Comparison of ENCODE assay signal across 8 cellular contexts in genomic region chr6:140485740-140486467, GRCh38.
DNase-seq lines count a peak whose midpoint lies in the region; ATAC-seq lines count a peak whose summit lies in the region.

No MANE protein-coding gene starts in this region.

- peak; percentile 75 for ATAC-seq in HG03039 (IDR thresholded peaks at IDR 0.05; ENCODE audit: unreplicated experiment)
- ATAC-seq in GM18498 (IDR thresholded peaks at IDR 0.05; ENCODE audit: unreplicated experiment), result no peak
- ATAC-seq in HG02973 (IDR thresholded peaks at IDR 0.05; ENCODE audit: unreplicated experiment), result no peak
- no peak for ATAC-seq in GM18873 (IDR thresholded peaks at IDR 0.05; ENCODE audit: low FRiP score, unreplicated experiment)

- peaks cover 4% of the 10 kb centered on the region for H3K4me1 ChIP-seq in mesenchymal stem cell (ENCODE audit: control insufficient read depth, insufficient read depth, low read depth, low read length)

- no peaks in the 10 kb centered on the region for H3K36me3 ChIP-seq in mesenchymal stem cell (ENCODE audit: control insufficient read depth in 1 of 2, insufficient read depth in 2 of 2, low read depth in 1 of 2, low read length in 2 of 2)

- H3K79me1 ChIP-seq in mesenchymal stem cell (replicated peaks; ENCODE audit: low read length, poor library complexity, severe bottlenecking), result no peaks in the 10 kb centered on the region

- H3K9ac ChIP-seq in mesenchymal stem cell (ENCODE audit: low read length), result peak overlapping the region; percentile 61

- peak overlapping the region; percentile 91 for H3K27ac ChIP-seq in mesenchymal stem cell (ENCODE audit: low read length, poor library complexity, severe bottlenecking)

- no peak overlapping the region for H2AK5ac ChIP-seq in mesenchymal stem cell (ENCODE audit: low read length, severe bottlenecking)

- H2AFZ ChIP-seq in mesenchymal stem cell (ENCODE audit: low read depth, low read length), result no peak overlapping the region

- H3K4me2 ChIP-seq in mesenchymal stem cell (ENCODE audit: low read length, poor library complexity, severe bottlenecking), result no peak overlapping the region

- WGBS in mesenchymal stem cell, result 36% methylated on average over 1 of the region's 7 CpGs

- H2BK12ac ChIP-seq in mesenchymal stem cell (ENCODE audit: low read length in 2 of 2), result no peak overlapping the region

- H3K18ac ChIP-seq in mesenchymal stem cell (ENCODE audit: low read depth in 1 of 2, low read length in 2 of 2), result peak overlapping the region in 1 of 2 experiments; percentile 17

- no peak overlapping the region for H2BK15ac ChIP-seq in mesenchymal stem cell (ENCODE audit: low read depth, poor library complexity, severe bottlenecking)

- H3K9me3 ChIP-seq in mesenchymal stem cell (ENCODE audit: control insufficient read depth, low read length), result peaks cover 8% of the 10 kb centered on the region

- H3K27me3 ChIP-seq in mesenchymal stem cell (ENCODE audit: control insufficient read depth in 1 of 2, insufficient read depth in 1 of 2, low read length in 2 of 2), result no peaks in the 10 kb centered on the region

- H3K4me3 ChIP-seq in mesenchymal stem cell (ENCODE audit: insufficient read depth in 1 of 2, low read depth in 1 of 2, low read length in 2 of 2), result no peak overlapping the region

- no peak overlapping the region for H3K23ac ChIP-seq in mesenchymal stem cell (ENCODE audit: low read length in 2 of 2)

- no peak overlapping the region for H3K14ac ChIP-seq in mesenchymal stem cell (ENCODE audit: low read length in 2 of 2)

- no peak overlapping the region for H3K4ac ChIP-seq in mesenchymal stem cell (ENCODE audit: low read depth in 1 of 2, low read length in 2 of 2)

- H2BK5ac ChIP-seq in mesenchymal stem cell (ENCODE audit: low read depth, low read length, poor library complexity, severe bottlenecking), result no peak overlapping the region

- no peak overlapping the region for H4K8ac ChIP-seq in mesenchymal stem cell (ENCODE audit: low read length)

- H4K91ac ChIP-seq in mesenchymal stem cell (ENCODE audit: low read length), result no peak overlapping the region

- DNase-seq in Daoy (ENCODE audit: low read depth), result peak; percentile 75
- peak; percentile 14 for DNase-seq in activated T-helper 9 cell treated with anti-CD3 and anti-CD28 coated beads, Interleukin-2, amount 50 U/mL, for 16 hours (ENCODE audit: low read depth)
- peak; percentile 79 for DNase-seq in mesenchymal stem cell
- no peak for DNase-seq in effector CD8-positive, alpha-beta T cell (lab: John Stamatoyannopoulos, UW)

- H2BK120ac ChIP-seq in mesenchymal stem cell (ENCODE audit: low read depth, low read length), result no peak overlapping the region
